In the genomic region with DNA sequence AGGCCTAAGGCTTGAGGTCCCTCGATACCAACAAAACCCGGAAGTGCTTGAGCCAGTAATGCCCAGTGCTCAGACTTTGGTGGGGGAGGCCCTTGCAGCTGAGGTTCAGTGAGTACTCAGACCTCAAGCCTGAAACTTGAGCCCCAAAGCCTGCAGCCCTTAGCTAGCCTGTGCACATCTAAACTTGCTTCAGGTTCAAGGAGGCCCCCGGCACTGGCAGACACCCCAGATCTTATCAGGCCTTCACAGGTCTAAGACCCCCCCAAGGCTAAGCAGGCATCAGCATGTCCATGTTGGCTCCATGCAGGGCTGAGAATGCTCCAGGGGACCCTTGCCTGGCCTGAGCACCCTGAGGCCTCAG, we compare ENCODE assay signal across 1 cellular context.
TF ChIP-seq lines count a peak whose summit lies in the region.

No MANE protein-coding gene starts in this region.

TF ChIP-seq in endothelial cell of umbilical vein, 7 proteins besides CTCF, POLR2A, EP300 and RAD21 (continued from another document):
- TF ChIP-seq POLR2AphosphoS5 (IDR thresholded peaks at IDR 0.05; ENCODE audit: insufficient read depth, low read depth, low read length): no peak
- no peak for TF ChIP-seq FOS (IDR thresholded peaks at IDR 0.05; ENCODE audit: borderline replicate concordance, insufficient read depth, low read length)
- TF ChIP-seq, protein P1, sequence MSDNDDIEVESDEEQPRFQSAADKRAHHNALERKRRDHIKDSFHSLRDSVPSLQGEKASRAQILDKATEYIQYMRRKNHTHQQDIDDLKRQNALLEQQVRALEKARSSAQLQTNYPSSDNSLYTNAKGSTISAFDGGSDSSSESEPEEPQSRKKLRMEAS (IDR thresholded peaks at IDR 0.05; ENCODE audit: insufficient read depth, insufficient read length): no peak
- TF ChIP-seq JUN (IDR thresholded peaks at IDR 0.05; ENCODE audit: borderline replicate concordance, insufficient read depth, insufficient read length, low read depth): no peak
- TF ChIP-seq MYC (IDR thresholded peaks at IDR 0.05; ENCODE audit: low read depth, low read length): no peak
